14 cellular contexts compared by ENCODE assay signal in the genomic region with DNA sequence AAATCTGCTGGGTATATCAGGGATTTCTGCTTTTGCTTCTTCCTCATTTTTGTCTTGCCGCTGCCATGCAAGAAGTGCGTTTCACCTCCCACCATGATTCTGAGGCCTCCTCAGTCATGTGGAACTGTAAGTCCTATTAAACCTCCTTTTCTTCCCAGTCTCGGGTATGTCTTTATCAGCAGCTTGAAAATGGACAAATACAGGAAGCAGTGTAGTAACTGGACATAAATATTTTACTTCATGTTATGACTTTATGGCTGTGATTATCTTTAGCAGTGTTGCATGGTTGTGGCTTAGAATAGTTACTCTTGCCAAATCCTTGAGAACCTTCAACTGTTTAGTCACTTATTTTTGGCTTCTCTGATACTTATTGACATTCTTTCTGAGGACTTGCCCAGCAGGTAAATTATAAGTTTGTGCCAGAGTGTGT.
DNase-seq lines count a peak whose midpoint lies in the region; ATAC-seq and TF ChIP-seq lines count a peak whose summit lies in the region.
"Had no signal": no experiment of that assay in that cellular context is flagged by ENCODE, and none has a peak within 500 bp of the region (broad histone marks: within the 10 kb centered on the region; RNA-seq: fewer than 3 reads in every experiment).

No MANE protein-coding gene starts in this region.

- no peak for TF ChIP-seq CTCF in VCaP (conservative IDR thresholded peaks at IDR 0.05)

- ATAC-seq in HG03139 (IDR thresholded peaks at IDR 0.05; ENCODE audit: unreplicated experiment) = no peak

- H3K27ac ChIP-seq in VCaP = peak overlapping the region; percentile 93
- H3K27ac ChIP-seq: adrenal gland, thyroid gland had no signal

- peak; percentile 50 for DNase-seq in AG20443 (ENCODE audit: low spot score)
- peak; percentile 22 for DNase-seq in LoVo (ENCODE audit: low spot score)
- DNase-seq in hepatic stellate cell (ENCODE audit: low spot score) = peak; percentile 36
- DNase-seq in SHP77 (lab: John Stamatoyannopoulos, UW) = no peak
- no peak for DNase-seq in NCI-H2107 (lab: John Stamatoyannopoulos, UW)
- no peak for DNase-seq in COLO829 (ENCODE audit: low spot score)
- DNase-seq: activated T-cell treated with anti-CD3 and anti-CD28 coated beads for 4 hours, foreskin melanocyte, islet precursor cell, Karpas-422, thyroid gland had no signal

Comparison
In these comparisons a context has a peak if more than half of its experiments do, and no peak if none do; other contexts are left out.
1. DNase-seq: peak in AG20443 (single experiment), LoVo (single experiment) and hepatic stellate cell (single experiment); none in SHP77 (0 of 2), NCI-H2107 (single experiment) and COLO829 (single experiment).